1 cellular context compared by ENCODE assay signal in the genomic region with DNA sequence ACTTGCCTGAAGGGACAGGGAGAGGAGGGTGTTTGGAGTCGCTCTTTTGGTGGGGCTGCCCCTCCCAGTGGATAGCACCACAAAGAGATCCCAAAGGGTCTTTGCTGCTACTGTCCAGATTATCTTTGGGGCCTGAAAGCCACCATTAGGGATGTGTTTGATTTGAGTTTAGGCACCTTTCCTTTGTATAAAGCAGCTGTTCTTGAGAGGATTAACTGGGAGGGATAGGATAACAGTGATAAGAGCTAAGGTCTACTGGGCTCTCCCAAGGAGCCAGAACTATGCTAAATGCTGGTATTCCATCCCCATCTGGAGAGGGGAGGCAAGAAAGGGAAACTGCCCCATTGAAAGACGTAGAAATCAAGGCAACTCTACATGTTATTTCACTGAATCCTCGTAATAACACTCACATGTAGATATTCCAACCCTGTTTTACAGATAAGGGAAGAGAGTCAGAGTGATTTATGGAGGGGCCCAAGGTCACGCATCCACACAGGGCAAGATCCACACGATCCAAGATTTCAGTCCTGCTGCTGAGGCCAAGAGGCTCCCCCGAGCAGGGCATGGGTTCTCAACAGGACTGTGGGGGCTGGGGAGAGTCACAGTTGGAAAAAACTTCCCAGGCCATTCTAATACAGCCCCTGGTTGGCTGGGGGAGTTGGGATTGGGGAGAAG.
TF ChIP-seq lines count a peak whose summit lies in the region.

No MANE protein-coding gene starts in this region.

TF ChIP-seq in GM23338, 12 proteins besides CTCF, POLR2A, EP300 and RAD21 (continued from another document):
- TF ChIP-seq ZNF462 (CRISPR knock-in tag; IDR thresholded peaks at IDR 0.05) (no peak), CREB1 (CRISPR knock-in tag; IDR thresholded peaks at IDR 0.05; ENCODE audit: low read depth) (no peak), POLR2AphosphoS5 (IDR thresholded peaks at IDR 0.05; ENCODE audit: low read depth) (no peak), JUNB (IDR thresholded peaks at IDR 0.05; ENCODE audit: unreplicated experiment) (no peak), NANOG (IDR thresholded peaks at IDR 0.05; ENCODE audit: borderline replicate concordance) (no peak), ZNF331 (CRISPR knock-in tag; IDR thresholded peaks at IDR 0.05; ENCODE audit: low read depth) (no peak), REST (IDR thresholded peaks at IDR 0.05; ENCODE audit: unreplicated experiment) (no peak), EZH2phosphoT487 (IDR thresholded peaks at IDR 0.05; ENCODE audit: unreplicated experiment) (no peak)
- TF ChIP-seq, protein P1, sequence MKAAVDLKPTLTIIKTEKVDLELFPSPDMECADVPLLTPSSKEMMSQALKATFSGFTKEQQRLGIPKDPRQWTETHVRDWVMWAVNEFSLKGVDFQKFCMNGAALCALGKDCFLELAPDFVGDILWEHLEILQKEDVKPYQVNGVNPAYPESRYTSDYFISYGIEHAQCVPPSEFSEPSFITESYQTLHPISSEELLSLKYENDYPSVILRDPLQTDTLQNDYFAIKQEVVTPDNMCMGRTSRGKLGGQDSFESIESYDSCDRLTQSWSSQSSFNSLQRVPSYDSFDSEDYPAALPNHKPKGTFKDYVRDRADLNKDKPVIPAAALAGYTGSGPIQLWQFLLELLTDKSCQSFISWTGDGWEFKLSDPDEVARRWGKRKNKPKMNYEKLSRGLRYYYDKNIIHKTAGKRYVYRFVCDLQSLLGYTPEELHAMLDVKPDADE (IDR thresholded peaks at IDR 0.05), result no peak
TF ChIP-seq in GM23338: peak in this region for 0.
